In genomic region chr10:6115411-6115800, GRCh38 we compare ENCODE assay signal across 1 cellular context.
TF ChIP-seq lines count a peak whose summit lies in the region.

No MANE protein-coding gene starts in this region.

TF ChIP-seq in K562, 482 proteins besides CTCF, POLR2A, EP300 and RAD21:
- TF ChIP-seq MED1 (CRISPR knock-in tag; IDR thresholded peaks at IDR 0.05; ENCODE audit: borderline replicate concordance), result no peak
- no peak for TF ChIP-seq PHF8 (IDR thresholded peaks at IDR 0.05; ENCODE audit: borderline replicate concordance, low read length)
- no peak for TF ChIP-seq HSF4 (CRISPR knock-in tag; IDR thresholded peaks at IDR 0.05; ENCODE audit: borderline replicate concordance)
- TF ChIP-seq JUND (IDR thresholded peaks at IDR 0.05; ENCODE audit: borderline replicate concordance, low read depth, low read length), result no peak
- TF ChIP-seq JUND (tag; IDR thresholded peaks at IDR 0.05; ENCODE audit: borderline replicate concordance, low read depth, low read length), result no peak
- no peak for TF ChIP-seq SMARCE1 (IDR thresholded peaks at IDR 0.05)
- TF ChIP-seq ZHX1 (conservative IDR thresholded peaks at IDR 0.05; ENCODE audit: low read length), result no peak
- TF ChIP-seq TAF7 (tag; IDR thresholded peaks at IDR 0.05), result no peak
- no peak for TF ChIP-seq ASH1L (IDR thresholded peaks at IDR 0.05; ENCODE audit: borderline replicate concordance, low read depth, partially characterized antibody)
- TF ChIP-seq CREB1 (IDR thresholded peaks at IDR 0.05), result no peak
- no peak for TF ChIP-seq CREB1 (CRISPR knock-in tag; IDR thresholded peaks at IDR 0.05)
- TF ChIP-seq CC2D1A (IDR thresholded peaks at IDR 0.05), result no peak
- TF ChIP-seq BRF1 (IDR thresholded peaks at IDR 0.05; ENCODE audit: borderline replicate concordance, extremely low read depth, insufficient read length), result no peak
- TF ChIP-seq GATAD2B (IDR thresholded peaks at IDR 0.05; ENCODE audit: borderline replicate concordance), result no peak
TF ChIP-seq in K562: peak in this region for 0.
